8 cellular contexts compared by ENCODE assay signal in the genomic region with DNA sequence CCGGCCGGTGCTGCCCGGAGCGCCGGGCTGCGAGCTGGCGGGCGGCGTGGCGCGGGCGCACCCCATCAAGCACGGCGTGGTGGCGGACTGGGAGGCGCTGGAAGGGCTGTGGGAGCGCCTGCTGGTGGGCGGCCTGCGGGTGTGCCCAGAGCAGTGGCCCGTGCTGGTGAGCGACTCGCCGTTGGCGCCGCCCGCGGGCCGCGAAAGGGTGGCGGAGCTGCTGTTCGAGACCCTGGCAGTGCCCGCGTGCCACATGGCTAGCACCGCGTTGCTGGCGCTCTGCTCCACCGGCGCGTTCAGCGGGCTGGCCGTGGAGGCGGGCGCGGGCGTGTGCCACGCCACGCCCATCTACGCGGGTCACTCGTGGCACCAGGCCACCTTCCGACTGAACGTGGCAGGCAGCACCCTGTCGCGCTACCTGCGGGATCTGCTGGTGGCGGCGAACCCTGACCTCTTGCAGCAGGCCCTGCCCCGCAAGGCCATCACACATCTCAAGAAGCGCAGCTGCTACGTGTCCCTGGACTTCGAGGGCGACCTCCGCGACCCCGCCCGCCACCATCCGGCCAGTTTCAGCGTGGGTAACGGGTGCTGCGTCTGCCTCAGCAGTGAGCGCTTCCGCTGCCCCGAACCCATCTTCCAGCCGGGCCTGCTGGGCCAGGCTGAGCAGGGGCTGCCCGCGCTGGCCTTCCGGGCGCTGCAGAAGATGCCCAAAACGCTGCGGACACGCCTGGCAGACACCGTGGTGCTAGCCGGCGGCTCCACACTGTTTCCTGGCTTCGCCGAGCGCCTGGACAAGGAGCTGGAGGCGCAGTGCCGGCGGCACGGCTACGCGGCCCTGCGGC. TPM values are rescaled to one million over a fixed set of nuclear protein-coding genes. Genes with fewer than 3 reads are reported as not detected.
DNase-seq lines count a peak whose midpoint lies in the region; ATAC-seq and TF ChIP-seq lines count a peak whose summit lies in the region.

No MANE protein-coding gene starts in this region.

- no peaks in the 10 kb centered on the region for H3K27me3 Mint-ChIP-seq in activated CD4-positive, alpha-beta T cell treated with anti-CD3 and anti-CD28 coated beads, Interleukin-2, amount 10 ng/mL, durations not matched to agents 24 days and 14 days
- H3K27me3 Mint-ChIP-seq in stimulated activated memory B cell treated with anti-CD40 and anti-IgM and Interleukin-4, amounts not matched to agents 10 μg/mL and 1 μg/mL and 100 μg/mL, for 72 hours: no peaks in the 10 kb centered on the region

- H3K4me2 ChIP-seq in DOHH2 (ENCODE audit: low read length) (peak overlapping the region; percentile 97), MM.1S (ENCODE audit: low read depth, low read length) (peak overlapping the region; percentile 98)

- H3K79me2 ChIP-seq in DOHH2 (ENCODE audit: control insufficient read depth, low read length) (peaks cover 18% of the 10 kb centered on the region), MM.1S (ENCODE audit: low read length) (peaks cover 14% of the 10 kb centered on the region)

- H3K27ac ChIP-seq in DOHH2 (ENCODE audit: low read depth, low read length) (peak overlapping the region; percentile 62), MM.1S (ENCODE audit: low read length) (peak overlapping the region; percentile 84), duodenal mucosa (ENCODE audit: low read depth, low read length) (peak overlapping the region; percentile 83)

- H3K9me3 ChIP-seq in DOHH2 (ENCODE audit: control insufficient read depth, insufficient read depth, low read length): no peaks in the 10 kb centered on the region
- H3K9me3 ChIP-seq in MM.1S (replicated peaks; ENCODE audit: insufficient read depth, low read length): no peaks in the 10 kb centered on the region
- H3K9me3 ChIP-seq in duodenal mucosa (ENCODE audit: control insufficient read depth in 1 of 2, low read length in 2 of 2): no peaks in the 10 kb centered on the region

- H3F3A ChIP-seq in DOHH2 (ENCODE audit: control insufficient read depth, insufficient read depth) (peaks cover 11% of the 10 kb centered on the region), MM.1S (ENCODE audit: insufficient read depth, low read length) (peaks cover 26% of the 10 kb centered on the region)

- H3K27me3 ChIP-seq in DOHH2 (ENCODE audit: control insufficient read depth, low read length) (no peaks in the 10 kb centered on the region), MM.1S (replicated peaks; ENCODE audit: insufficient read depth, low read length) (no peaks in the 10 kb centered on the region), duodenal mucosa (ENCODE audit: control insufficient read depth in 1 of 2, insufficient read depth in 2 of 2, low read length in 2 of 2) (no peaks in the 10 kb centered on the region)

- peaks cover 43% of the 10 kb centered on the region for H3K4me1 Mint-ChIP-seq in activated CD4-positive, alpha-beta T cell treated with anti-CD3 and anti-CD28 coated beads, Interleukin-2, amount 10 ng/mL, durations not matched to agents 24 days and 14 days
- peaks cover 42% of the 10 kb centered on the region for H3K4me1 Mint-ChIP-seq in stimulated activated memory B cell treated with anti-CD40 and anti-IgM and Interleukin-4, amounts not matched to agents 10 μg/mL and 1 μg/mL and 100 μg/mL, for 72 hours

- H3K36me3 ChIP-seq in DOHH2 (ENCODE audit: control insufficient read depth, low read length) (peaks cover 19% of the 10 kb centered on the region), MM.1S (replicated peaks; ENCODE audit: insufficient read depth, low read length) (no peaks in the 10 kb centered on the region), duodenal mucosa (ENCODE audit: control insufficient read depth in 1 of 2, insufficient read depth in 2 of 2, low read length in 2 of 2) (peaks cover 9 to 31% of the 10 kb centered on the region in 2 donors)

- peak; percentile 13 for ATAC-seq in GM21529 (IDR thresholded peaks at IDR 0.05; ENCODE audit: unreplicated experiment)
- peak; percentile 51 for ATAC-seq in stimulated activated memory B cell treated with anti-CD40 and anti-IgM and Interleukin-4, amounts not matched to agents 10 μg/mL and 1 μg/mL and 100 μg/mL, for 72 hours

- H3K4me1 ChIP-seq in DOHH2 (ENCODE audit: control insufficient read depth, low read length) (peaks cover 56% of the 10 kb centered on the region), MM.1S (ENCODE audit: low read length) (peaks cover 24% of the 10 kb centered on the region), duodenal mucosa (ENCODE audit: control insufficient read depth in 1 of 2, insufficient read depth in 2 of 2, low read length in 2 of 2) (peaks cover 26 to 54% of the 10 kb centered on the region in 2 donors)

- H2AFZ ChIP-seq in MM.1S (ENCODE audit: low read length): peak overlapping the region; percentile 80

- H3K4me3 ChIP-seq in DOHH2 (ENCODE audit: low read length): peak overlapping the region; percentile 91
- H3K4me3 ChIP-seq in MM.1S (ENCODE audit: low read length): peak overlapping the region; percentile 76
- H3K4me3 ChIP-seq in duodenal mucosa (ENCODE audit: low read depth in 1 of 2, low read length in 2 of 2): peak overlapping the region; percentile 58 to 78

- H3K9ac ChIP-seq in MM.1S (ENCODE audit: low read length) (peak overlapping the region; percentile 63), duodenal mucosa (ENCODE audit: low read depth in 1 of 2, low read length in 2 of 2) (peak overlapping the region; percentile 24 to 60)

- H3K4me3 Mint-ChIP-seq in activated CD4-positive, alpha-beta T cell treated with anti-CD3 and anti-CD28 coated beads, Interleukin-2, amount 10 ng/mL, durations not matched to agents 24 days and 14 days: peak overlapping the region; percentile 83
- peak overlapping the region; percentile 86 for H3K4me3 Mint-ChIP-seq in stimulated activated memory B cell treated with anti-CD40 and anti-IgM and Interleukin-4, amounts not matched to agents 10 μg/mL and 1 μg/mL and 100 μg/mL, for 72 hours

- peaks cover 11% of the 10 kb centered on the region for H3K36me3 Mint-ChIP-seq in activated CD4-positive, alpha-beta T cell treated with anti-CD3 and anti-CD28 coated beads, Interleukin-2, amount 10 ng/mL, durations not matched to agents 24 days and 14 days (ENCODE audit: low read depth)
- H3K36me3 Mint-ChIP-seq in stimulated activated memory B cell treated with anti-CD40 and anti-IgM and Interleukin-4, amounts not matched to agents 10 μg/mL and 1 μg/mL and 100 μg/mL, for 72 hours: no peaks in the 10 kb centered on the region

- no peaks in the 10 kb centered on the region for H4K20me1 ChIP-seq in DOHH2 (ENCODE audit: control insufficient read depth, insufficient read depth, low read depth, low read length)
- H4K20me1 ChIP-seq in MM.1S (ENCODE audit: insufficient read depth, low read length): no peaks in the 10 kb centered on the region

- H3K9me2 ChIP-seq in DOHH2 (replicated peaks; ENCODE audit: control insufficient read depth, low read length) (no peaks in the 10 kb centered on the region), MM.1S (replicated peaks; ENCODE audit: insufficient read depth, low read length) (no peaks in the 10 kb centered on the region)

- no peaks in the 10 kb centered on the region for H3K9me3 Mint-ChIP-seq in activated CD4-positive, alpha-beta T cell treated with anti-CD3 and anti-CD28 coated beads, Interleukin-2, amount 10 ng/mL, durations not matched to agents 24 days and 14 days
- H3K9me3 Mint-ChIP-seq in stimulated activated memory B cell treated with anti-CD40 and anti-IgM and Interleukin-4, amounts not matched to agents 10 μg/mL and 1 μg/mL and 100 μg/mL, for 72 hours: no peaks in the 10 kb centered on the region

- H3K27ac Mint-ChIP-seq in activated CD4-positive, alpha-beta T cell treated with anti-CD3 and anti-CD28 coated beads, Interleukin-2, amount 10 ng/mL, durations not matched to agents 24 days and 14 days: peak overlapping the region; percentile 87
- H3K27ac Mint-ChIP-seq in stimulated activated memory B cell treated with anti-CD40 and anti-IgM and Interleukin-4, amounts not matched to agents 10 μg/mL and 1 μg/mL and 100 μg/mL, for 72 hours: peak overlapping the region; percentile 88

- intact Hi-C loops in activated CD4-positive, alpha-beta T cell treated with anti-CD3 and anti-CD28 coated beads, Interleukin-2, amount 10 ng/mL, durations not matched to agents 24 days and 14 days (cut with micrococcal nuclease): loop anchor here (5.0 kb wide), 1 partner anchor 225 kb away; a partner anchor contains a TSS

- peak; percentile 82 for DNase-seq in MM.1S
- DNase-seq in activated CD4-positive, alpha-beta T cell treated with anti-CD3 and anti-CD28 coated beads, Interleukin-2, amount 10 ng/mL, durations not matched to agents 24 days and 14 days: peak; percentile 94
- DNase-seq in medulla oblongata (ENCODE audit: extremely low spot score): peak; percentile 81
- no peak for DNase-seq in HPDE6-E6E7 (ENCODE audit: extremely low spot score)

- TF ChIP-seq CTCF in DOHH2 (IDR thresholded peaks at IDR 0.05; ENCODE audit: low read depth, low read length, poor library complexity, severe bottlenecking) (no peak), MM.1S (IDR thresholded peaks at IDR 0.05; ENCODE audit: low read length) (peak; percentile 93)

RNA-seq across cellular contexts. Expression of a gene that starts 0.7 kb away (rescaled TPM):
- total RNA-seq in activated CD4-positive, alpha-beta T cell treated with anti-CD3 and anti-CD28 coated beads, Interleukin-2, amount 10 ng/mL, durations not matched to agents 24 days and 14 days: 3.7 TPM in 2 replicates

RNA-seq across cellular contexts. Expression of a gene that starts 5.3 kb away (rescaled TPM):
- total RNA-seq in activated CD4-positive, alpha-beta T cell treated with anti-CD3 and anti-CD28 coated beads, Interleukin-2, amount 10 ng/mL, durations not matched to agents 24 days and 14 days: 0.16 and 0.26 TPM in 2 replicates

RNA-seq across cellular contexts. Expression of a gene that starts 6.8 kb away (rescaled TPM):
- total RNA-seq in activated CD4-positive, alpha-beta T cell treated with anti-CD3 and anti-CD28 coated beads, Interleukin-2, amount 10 ng/mL, durations not matched to agents 24 days and 14 days: 29.0 and 30.0 TPM in 2 replicates

RNA-seq across cellular contexts. Expression of a gene that starts 18.7 kb away (rescaled TPM):
- 77.2 and 78.3 TPM in 2 replicates for total RNA-seq in activated CD4-positive, alpha-beta T cell treated with anti-CD3 and anti-CD28 coated beads, Interleukin-2, amount 10 ng/mL, durations not matched to agents 24 days and 14 days

RNA-seq across cellular contexts. Expression of a gene that starts 52.6 kb away (rescaled TPM):
- 5.4 and 5.5 TPM in 2 replicates for total RNA-seq in activated CD4-positive, alpha-beta T cell treated with anti-CD3 and anti-CD28 coated beads, Interleukin-2, amount 10 ng/mL, durations not matched to agents 24 days and 14 days
